ENCODE assay signal across 8 cellular contexts in genomic region chr22:41517172-41518047, GRCh38. TPM values are rescaled to one million over a fixed set of nuclear protein-coding genes. Genes with fewer than 3 reads are reported as not detected.
A peak's percentile ranks its signal among the peaks of the same experiment; 100 is the strongest.
DNase-seq lines count a peak whose midpoint lies in the region; ATAC-seq, FAIRE-seq and TF ChIP-seq lines count a peak whose summit lies in the region.

No MANE protein-coding gene starts in this region.

- no peak overlapping the region for H3K27ac Mint-ChIP-seq in CD4-positive, alpha-beta T cell

- DNase-seq in CD4-positive, alpha-beta T cell, result peak in 8 of 10 experiments; percentile 13 to 52 (median 24)
- DNase-seq in HEK293T (ENCODE audit: extremely low spot score) (peak; percentile 81), SHP77 treated with DMSO at 0.1 percent for 48 hours (lab: John Stamatoyannopoulos, UW) (peak; percentile 16), bronchial epithelial cell (ENCODE audit: low read depth) (peak; percentile 74)
- peak; percentile 27 to 36 for DNase-seq in stimulated activated CD4-positive, alpha-beta T cell treated with anti-CD3 and anti-CD28 coated beads, Interleukin-1b, Interleukin-23, amount 100 ng/mL, for 4 hours (ENCODE audit: low read depth in 2 of 2)

- no peaks in the 10 kb centered on the region for H3K9me3 ChIP-seq in CD4-positive, alpha-beta T cell (ENCODE audit: control insufficient read depth, low read length)

- H3K27ac ChIP-seq in CD4-positive, alpha-beta T cell (ENCODE audit: low read depth, low read length), result no peak overlapping the region

- no peaks in the 10 kb centered on the region for H3K27me3 ChIP-seq in CD4-positive, alpha-beta T cell (ENCODE audit: control insufficient read depth, insufficient read depth, low read length)
- H3K27me3 ChIP-seq in bronchial epithelial cell (ENCODE audit: control insufficient read depth, insufficient read depth, low read length), result no peaks in the 10 kb centered on the region

- H3K27me3 Mint-ChIP-seq in CD4-positive, alpha-beta T cell, result no peaks in the 10 kb centered on the region

- peaks cover 34% of the 10 kb centered on the region for H3K36me3 Mint-ChIP-seq in CD4-positive, alpha-beta T cell (ENCODE audit: low read depth)

- no peak overlapping the region for H3K4me3 ChIP-seq in bronchial epithelial cell (ENCODE audit: low read depth, low read length)

- peaks cover 23% of the 10 kb centered on the region for H3K36me3 ChIP-seq in bronchial epithelial cell (ENCODE audit: control insufficient read depth, insufficient read depth, low read length)

- peaks cover under 1% of the 10 kb centered on the region for H3K4me1 Mint-ChIP-seq in CD4-positive, alpha-beta T cell (ENCODE audit: low read depth)

- ATAC-seq in CD4-positive, alpha-beta T cell (ENCODE audit: poor library complexity), result no peak
- ATAC-seq in GM18502 (IDR thresholded peaks at IDR 0.05; ENCODE audit: poor library complexity, unreplicated experiment), result no peak
- no peak for ATAC-seq in HG02973 (IDR thresholded peaks at IDR 0.05; ENCODE audit: unreplicated experiment)

- intact Hi-C loops in CD4-positive, alpha-beta T cell (cut with DNase I, micrococcal nuclease), result loop anchor here in 1 of 2 experiments (1.0 kb wide), 1 partner anchor 114 kb away; no protein-coding TSS in a partner anchor

- FAIRE-seq in bronchial epithelial cell (lab: Jason Lieb, UNC) (peak; percentile 18), islet of Langerhans (lab: Jason Lieb, UNC) (peak; percentile 30)

- CTCF ChIA-PET in CD4-positive, alpha-beta T cell (lab: Charles Lee), result interaction anchor here (0.8 to 1.8 kb wide), 4 partner anchors 9 to 113 kb away, joined by 3 to 9 read pairs (median 4); no protein-coding TSS in a partner anchor
- CTCF ChIA-PET in HEK293T (lab: Yijun Ruan, JAX), result interaction anchor here (0.8 to 3.9 kb wide), 11 partner anchors 10 to 128 kb away, joined by 3 to 58 read pairs (median 5); no protein-coding TSS in a partner anchor

- H3K9me3 Mint-ChIP-seq in CD4-positive, alpha-beta T cell, result no peaks in the 10 kb centered on the region

- TF ChIP-seq CTCF in CD4-positive, alpha-beta T cell (IDR thresholded peaks at IDR 0.05), result peak; percentile 69
- peak; percentile 81 for TF ChIP-seq CTCF in bronchial epithelial cell (IDR thresholded peaks at IDR 0.05; ENCODE audit: insufficient read depth, low read length, severe bottlenecking)

- POLR2A ChIA-PET in CD4-positive, alpha-beta T cell (lab: Charles Lee), result interaction anchor here (0.6 to 1.6 kb wide), 5 partner anchors 48 to 231 kb away, joined by 3 to 5 read pairs (median 3); partner anchors contain the start of genes RANGAP1 and TOB2
- POLR2A ChIA-PET in HEK293T (lab: Yijun Ruan, JAX), result interaction anchor here (0.8 to 2.5 kb wide), 6 partner anchors 26 to 114 kb away, joined by 3 to 11 read pairs (median 5); partner anchors contain the start of genes ACO2, PHF5A and TOB2

- no peak overlapping the region for H3K4me3 Mint-ChIP-seq in CD4-positive, alpha-beta T cell

TF ChIP-seq in HEK293T, 16 proteins besides CTCF, POLR2A, EP300 and RAD21:
- TF ChIP-seq L3MBTL2 (conservative IDR thresholded peaks at IDR 0.05), result no peak
- no peak for TF ChIP-seq LEF1 (IDR thresholded peaks at IDR 0.05; ENCODE audit: borderline replicate concordance)
- TF ChIP-seq ELF4 (IDR thresholded peaks at IDR 0.05), result no peak
- TF ChIP-seq HDGF (IDR thresholded peaks at IDR 0.05; ENCODE audit: borderline replicate concordance), result no peak
- no peak for TF ChIP-seq FOXK2 (IDR thresholded peaks at IDR 0.05)
- no peak for TF ChIP-seq FOXA1 (IDR thresholded peaks at IDR 0.05)
- TF ChIP-seq CTBP1 (IDR thresholded peaks at IDR 0.05; ENCODE audit: borderline replicate concordance), result no peak
- no peak for TF ChIP-seq ARNT (IDR thresholded peaks at IDR 0.05)
- TF ChIP-seq TARDBP (IDR thresholded peaks at IDR 0.05), result no peak
- no peak for TF ChIP-seq SUZ12 (IDR thresholded peaks at IDR 0.05)

RNA-seq across cellular contexts. Expression of gene POLR3H, which starts 26.9 kb away (rescaled TPM):
- total RNA-seq in CD4-positive, alpha-beta T cell, result 10 to 100 TPM; 13.4 to 17.3 TPM
- total RNA-seq in bronchial epithelial cell, result 14.3 and 28.2 TPM in 2 replicates

RNA-seq across cellular contexts. Expression of gene CSDC2, which starts 43.4 kb away (rescaled TPM):
- not detected for total RNA-seq in CD4-positive, alpha-beta T cell
- under 0.01 TPM in 1 of 2 replicates, not detected in the other for total RNA-seq in bronchial epithelial cell

RNA-seq across cellular contexts. Expression of gene ACO2, which starts 48.5 kb away (rescaled TPM):
- 10 to 100 TPM; 69.5 to 71.9 TPM for total RNA-seq in CD4-positive, alpha-beta T cell
- total RNA-seq in bronchial epithelial cell, result 59.8 and 77.6 TPM in 2 replicates

RNA-seq across cellular contexts. Expression of gene PHF5A, which starts 48.9 kb away (rescaled TPM):
- total RNA-seq in CD4-positive, alpha-beta T cell, result 10 to 100 TPM; 41.3 to 44.2 TPM
- total RNA-seq in bronchial epithelial cell, result 106 and 111 TPM in 2 replicates

Comparison
In these comparisons a context has a peak if more than half of its experiments do, and no peak if none do; other contexts are left out.
1. DNase-seq: peak in every context shown above with its lines; median percentile 81 in HEK293T; 74 in bronchial epithelial cell; 32 in stimulated activated CD4-positive, alpha-beta T cell treated with anti-CD3 and anti-CD28 coated beads, Interleukin-1b, Interleukin-23, amount 100 ng/mL, for 4 hours; 24 in CD4-positive, alpha-beta T cell; 16 in SHP77 treated with DMSO at 0.1 percent for 48 hours.